ENCODE assay signal across 12 cellular contexts in the genomic region with DNA sequence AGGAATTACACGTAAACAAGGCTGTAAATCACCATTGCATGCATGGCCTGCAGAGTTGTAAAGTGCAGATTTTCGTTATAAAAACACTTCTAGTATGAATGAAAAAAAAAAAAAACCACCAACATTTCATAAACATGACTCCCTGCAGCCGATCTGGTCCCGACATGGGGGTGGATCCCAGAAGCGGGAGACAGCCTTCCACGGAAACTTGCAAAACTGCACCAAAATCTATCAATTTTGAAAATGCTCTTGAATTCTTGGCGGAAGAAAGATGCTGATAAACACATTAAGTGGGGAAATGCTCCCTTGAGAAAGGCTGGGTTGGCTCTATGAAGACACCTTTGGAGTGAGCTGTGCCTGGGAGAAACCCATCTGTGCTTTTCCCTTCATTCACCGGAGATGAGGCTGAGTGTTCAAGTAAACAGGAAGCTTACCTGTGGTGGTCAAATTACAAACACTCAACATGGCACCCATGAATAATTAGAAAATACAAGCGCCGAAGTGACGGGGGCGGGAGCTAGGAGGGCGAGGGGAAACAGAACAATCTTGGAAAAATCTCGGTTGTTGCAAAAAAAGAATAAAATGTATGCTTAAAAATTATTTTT. TPM values are rescaled to one million over a fixed set of nuclear protein-coding genes. Genes with fewer than 3 reads are reported as not detected.
DNase-seq lines count a peak whose midpoint lies in the region; ATAC-seq and TF ChIP-seq lines count a peak whose summit lies in the region.
"Had no signal": no experiment of that assay in that cellular context is flagged by ENCODE, and none has a peak within 500 bp of the region (broad histone marks: within the 10 kb centered on the region; RNA-seq: fewer than 3 reads in every experiment).

No MANE protein-coding gene starts in this region.

- peaks cover 61 to 66% of the 10 kb centered on the region in 2 donors for H3K27me3 Mint-ChIP-seq in effector memory CD8-positive, alpha-beta T cell
- H3K27me3 Mint-ChIP-seq in neural crest cell (ENCODE audit: low read depth) = peaks cover 84% of the 10 kb centered on the region

- in situ Hi-C loops in ACHN (cut with HindIII; ENCODE audit: low pct_ligation_motif_present, low pct_unique_long_range_greater_than_20kb, low sequenced_read_pairs) = loop anchor here (25.0 kb wide), 1 partner anchor 433 kb away; a partner anchor contains a TSS

- H3K4me1 Mint-ChIP-seq in effector memory CD8-positive, alpha-beta T cell (ENCODE audit: low read depth in 2 of 2) = peaks cover 5 to 9% of the 10 kb centered on the region in 2 donors
- peaks cover 9% of the 10 kb centered on the region for H3K4me1 Mint-ChIP-seq in neural crest cell

- peak overlapping the region in 1 of 2 donors; percentile 44 for H3K27ac Mint-ChIP-seq in effector memory CD8-positive, alpha-beta T cell
- H3K27ac Mint-ChIP-seq in neural crest cell (ENCODE audit: unreplicated experiment) = no peak overlapping the region

- ATAC-seq in effector memory CD8-positive, alpha-beta T cell (replicated peaks) = no peak
- no peak for ATAC-seq in HG02938 (IDR thresholded peaks at IDR 0.05; ENCODE audit: unreplicated experiment)
- ATAC-seq: left lobe of liver had no signal

- peak; percentile 88 for DNase-seq in DMS79 treated with DMSO at 0.1 percent for 48 hours (lab: John Stamatoyannopoulos, UW)
- DNase-seq in NCI-H2107 (lab: John Stamatoyannopoulos, UW) = peak; percentile 39
- DNase-seq in effector memory CD8-positive, alpha-beta T cell = no peak
- no peak for DNase-seq in neural crest cell (ENCODE audit: low read depth, low spot score)
- DNase-seq in AML-193 (lab: John Stamatoyannopoulos, UW) = no peak
- no peak for DNase-seq in ACHN
- DNase-seq: MM.1S, spleen had no signal

- TF ChIP-seq CTCF in neural crest cell (conservative IDR thresholded peaks at IDR 0.05) = no peak

- H3K4me3 Mint-ChIP-seq in effector memory CD8-positive, alpha-beta T cell = peak overlapping the region; percentile 37 to 55
- H3K4me3 Mint-ChIP-seq in neural crest cell = peak overlapping the region; percentile 74

- peaks cover 3% of the 10 kb centered on the region for H3K36me3 Mint-ChIP-seq in effector memory CD8-positive, alpha-beta T cell (ENCODE audit: insufficient read depth)
- peaks cover 7% of the 10 kb centered on the region for H3K36me3 Mint-ChIP-seq in neural crest cell (ENCODE audit: low read depth)

- H3K9me3 Mint-ChIP-seq in effector memory CD8-positive, alpha-beta T cell = no peaks in the 10 kb centered on the region
- peaks cover 6% of the 10 kb centered on the region for H3K9me3 Mint-ChIP-seq in neural crest cell

RNA-seq across cellular contexts. Expression of a gene that starts 0.8 kb away (rescaled TPM):
- total RNA-seq in neural crest cell = not detected in 2 replicates
- total RNA-seq: left lobe of liver, Right ventricle myocardium inferior, spleen, subcutaneous adipose tissue had no signal

Comparison
In these comparisons a context has a peak if more than half of its experiments do, and no peak if none do; other contexts are left out.
1. DNase-seq: peak in DMS79 treated with DMSO at 0.1 percent for 48 hours (single experiment) and NCI-H2107 (single experiment); none in effector memory CD8-positive, alpha-beta T cell (0 of 3), neural crest cell (single experiment), AML-193 (0 of 2) and ACHN (single experiment).